Comparison of ENCODE assay signal across 8 cellular contexts in the genomic region with DNA sequence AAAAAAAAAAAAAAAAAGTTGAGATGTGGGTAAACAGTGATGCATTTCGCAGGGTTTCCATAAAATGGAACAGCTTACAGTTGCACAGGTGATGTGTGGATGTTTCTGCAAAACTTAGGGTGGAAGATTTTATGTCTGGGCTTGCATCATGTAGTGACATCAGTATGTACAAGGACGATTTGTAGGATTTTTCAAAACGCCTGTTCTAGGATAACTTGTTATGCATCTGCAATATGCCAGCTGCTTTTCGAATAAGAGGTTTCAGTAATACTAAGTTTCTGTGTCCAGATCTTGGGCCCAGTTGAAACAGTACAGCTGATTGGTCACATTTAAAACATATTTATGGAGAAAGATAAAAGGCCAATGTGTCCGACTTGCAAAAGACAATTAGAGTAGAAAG. TPM values are rescaled to one million over a fixed set of nuclear protein-coding genes. Genes with fewer than 3 reads are reported as not detected.
DNase-seq lines count a peak whose midpoint lies in the region; ATAC-seq, FAIRE-seq and TF ChIP-seq lines count a peak whose summit lies in the region.

No MANE protein-coding gene starts in this region.

- peak overlapping the region; percentile 55 for H3K4me2 ChIP-seq in mesendoderm (ENCODE audit: low read length)

- peak overlapping the region; percentile 81 for H3K4me3 Mint-ChIP-seq in MCF 10A (ENCODE audit: unreplicated experiment)

- peaks cover 33% of the 10 kb centered on the region for H3K79me2 ChIP-seq in mesendoderm (ENCODE audit: control insufficient read depth, insufficient read depth, low read length)

- no peaks in the 10 kb centered on the region for H3K36me3 ChIP-seq in mesendoderm (ENCODE audit: control insufficient read depth, insufficient read depth, low read length)

- H3K27me3 Mint-ChIP-seq in MCF 10A (ENCODE audit: insufficient read depth, unreplicated experiment) = no peaks in the 10 kb centered on the region

- peaks cover 6% of the 10 kb centered on the region for H3K36me3 Mint-ChIP-seq in MCF 10A (ENCODE audit: insufficient read depth, unreplicated experiment)

- H3K4me3 ChIP-seq in mesendoderm (ENCODE audit: low read length) = peak overlapping the region; percentile 84

- no peak overlapping the region for H2BK120ac ChIP-seq in mesendoderm (ENCODE audit: low read depth, low read length)

- H3K9me3 Mint-ChIP-seq in MCF 10A (ENCODE audit: unreplicated experiment) = no peaks in the 10 kb centered on the region

- H3K27ac Mint-ChIP-seq in MCF 10A (ENCODE audit: low read depth, unreplicated experiment) = peak overlapping the region; percentile 89

- ATAC-seq in GM21576 (IDR thresholded peaks at IDR 0.05; ENCODE audit: unreplicated experiment) (no peak), HG02840 (IDR thresholded peaks at IDR 0.05; ENCODE audit: low FRiP score, unreplicated experiment) (no peak)

- no peak overlapping the region for H4K5ac ChIP-seq in mesendoderm (ENCODE audit: low read length)

- H3K27ac ChIP-seq in mesendoderm (ENCODE audit: low read depth, low read length) = no peak overlapping the region

- no peak overlapping the region for H3K23ac ChIP-seq in mesendoderm (ENCODE audit: low read length)

- CTCF ChIA-PET in MCF 10A (lab: Yijun Ruan, JAX) = interaction anchor here (0.8 to 1.4 kb wide), 3 partner anchors 18 to 415 kb away, joined by 3 to 4 read pairs (median 4); no protein-coding TSS in a partner anchor

- no peaks in the 10 kb centered on the region for H3K27me3 ChIP-seq in mesendoderm (ENCODE audit: insufficient read depth, low read length, poor library complexity)

- POLR2A ChIA-PET in MCF 10A (lab: Yijun Ruan, JAX) = interaction anchor here (0.6 to 4.4 kb wide), 12 partner anchors 9 to 348 kb away, joined by 3 to 17 read pairs (median 5); partner anchors contain the start of gene EPB41L5

- no peak overlapping the region for H2BK15ac ChIP-seq in mesendoderm (replicated peaks; ENCODE audit: low read depth)

- DNase-seq in GM03348 (ENCODE audit: low spot score) = peak; percentile 24
- peak; percentile 10 for DNase-seq in LoVo (ENCODE audit: low spot score)
- peak; percentile 47 for DNase-seq in MCF 10A (ENCODE audit: unreplicated experiment)
- DNase-seq in mesendoderm = no peak
- DNase-seq in inferior parietal cortex (ENCODE audit: extremely low spot score) = no peak
- DNase-seq in D721Med (ENCODE audit: insufficient read length, low spot score) = no peak

- peaks cover 52% of the 10 kb centered on the region for H3K4me1 Mint-ChIP-seq in MCF 10A (ENCODE audit: insufficient read depth, unreplicated experiment)

- FAIRE-seq in D721Med (lab: Jason Lieb, UNC) = no peak

- BruUV-seq in MCF 10A (replicated peaks; lab: Mats Ljungman, UMichigan) = TSS peak; percentile 44

- H3K4ac ChIP-seq in mesendoderm (ENCODE audit: low read depth, low read length) = no peak overlapping the region

- intact Hi-C loops in MCF 10A (cut with micrococcal nuclease) = loop anchor here (2.0 kb wide), 1 partner anchor 252 kb away; the partner anchor contains the start of gene EPB41L5

- H2BK5ac ChIP-seq in mesendoderm (ENCODE audit: low read length) = no peak overlapping the region

- H3K9ac ChIP-seq in mesendoderm (ENCODE audit: low read length) = peak overlapping the region; percentile 91

- peaks cover 2% of the 10 kb centered on the region for H3K79me1 ChIP-seq in mesendoderm (ENCODE audit: low read length)

- H3K56ac ChIP-seq in mesendoderm (ENCODE audit: low read length) = peak overlapping the region; percentile 94

- peaks cover 3% of the 10 kb centered on the region for H3K4me1 ChIP-seq in mesendoderm (ENCODE audit: control insufficient read depth, low read depth, low read length)

- peak overlapping the region; percentile 39 for H3K18ac ChIP-seq in mesendoderm (ENCODE audit: low read length)

- WGBS in mesendoderm (ENCODE audit: extremely low coverage, insufficient coverage, low lambda C conversion rate) = no CpG with 5 or more reads among the region's 5 CpGs

- H4K8ac ChIP-seq in mesendoderm (ENCODE audit: low read depth, low read length) = no peak overlapping the region

- TF ChIP-seq CTCF in MCF 10A (IDR thresholded peaks at IDR 0.05; ENCODE audit: unreplicated experiment) (no peak), D721Med (IDR thresholded peaks at IDR 0.05; ENCODE audit: insufficient read depth, missing control alignments) (no peak)

- no peak overlapping the region for H2AK5ac ChIP-seq in mesendoderm (ENCODE audit: low read length)

RNA-seq across cellular contexts. Expression of gene PTPN4, which starts 1.2 kb away (rescaled TPM):
- total RNA-seq in MCF 10A (2022) = 21.1 and 27.2 TPM in 2 replicates
- 11.0 TPM for polyA plus RNA-seq in mesendoderm (2013, experiment 1 of 2)
- polyA plus RNA-seq in mesendoderm (2013, experiment 2 of 2) = 11.4 TPM

Comparison
In these comparisons a context has a peak if more than half of its experiments do, and no peak if none do; other contexts are left out.
1. DNase-seq: peak in GM03348 (single experiment), LoVo (single experiment) and MCF 10A (single experiment); none in mesendoderm (single experiment), inferior parietal cortex (single experiment) and D721Med (single experiment).